8 cellular contexts compared by ENCODE assay signal in the genomic region with DNA sequence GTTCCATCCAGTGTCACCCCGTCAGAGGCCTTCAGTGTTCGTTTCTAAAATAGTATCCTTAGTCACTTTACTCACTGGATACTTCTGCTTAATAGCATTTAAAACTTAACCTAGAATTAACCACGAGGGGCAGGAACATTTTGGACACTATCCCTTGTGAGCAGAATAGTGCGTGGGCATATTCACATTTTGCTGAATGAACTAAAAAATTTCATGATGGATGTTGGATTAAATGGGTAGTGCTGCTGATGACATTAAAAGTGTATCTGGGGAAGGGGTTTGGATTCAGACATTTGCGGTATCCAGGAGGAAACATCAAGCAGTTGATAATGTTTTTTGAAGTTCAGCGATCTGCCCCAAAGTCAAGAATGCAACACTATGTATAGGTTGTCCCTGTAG. TPM values are rescaled to one million over a fixed set of nuclear protein-coding genes. Genes with fewer than 3 reads are reported as not detected.
DNase-seq lines count a peak whose midpoint lies in the region; ATAC-seq and TF ChIP-seq lines count a peak whose summit lies in the region.

No MANE protein-coding gene starts in this region.

- H3K4me3 Mint-ChIP-seq in activated T-cell treated with anti-CD3 and anti-CD28 coated beads, Interleukin-2, amount 50 U/mL, for 72 hours: peak overlapping the region; percentile 94 to 97
- H3K4me3 Mint-ChIP-seq in type B pancreatic cell: peak overlapping the region; percentile 98

- no peak for TF ChIP-seq CTCF in adrenal gland (IDR thresholded peaks at IDR 0.05)
- no peak for TF ChIP-seq CTCF in right lobe of liver (IDR thresholded peaks at IDR 0.05)
- TF ChIP-seq CTCF in type B pancreatic cell (conservative IDR thresholded peaks at IDR 0.05): no peak

- WGBS in adrenal gland, 4 donors: 17 to 24% (median 22%) methylated on average over 6 of the region's 6 CpGs
- WGBS in right lobe of liver (ENCODE audit: insufficient coverage, low coverage, low lambda C conversion rate, missing lambda C conversion rate): 29% methylated on average over 6 of the region's 6 CpGs

- intact Hi-C loops in adrenal gland (cut with DNase I): loop anchor here (5.0 to 10.0 kb wide), 2 partner anchors 50 to 52 kb away; partner anchors contain the start of gene CAPRIN1 (in 2 of the 2)
- intact Hi-C loops in right lobe of liver (cut with DNase I): loop anchor here in 1 of 2 donors (10.0 kb wide), 1 partner anchor 110 kb away; no protein-coding TSS in a partner anchor
- intact Hi-C loops in posterior cingulate gyrus (cut with DNase I): loop anchor here (1.0 to 5.0 kb wide), 3 partner anchors 53 to 253 kb away; partner anchors contain the start of genes ABTB2 and CAPRIN1

- DNase-seq in activated T-cell treated with anti-CD3 and anti-CD28 coated beads, Interleukin-2, amount 50 U/mL, for 72 hours: no peak
- DNase-seq in activated T-cell treated with anti-CD3 and anti-CD28 coated beads for 4 hours (no peak), adrenal gland (no peak), right lobe of liver (no peak), type B pancreatic cell (ENCODE audit: extremely low spot score, unreplicated experiment) (no peak), posterior cingulate gyrus (no peak)

- H3K4me3 ChIP-seq in adrenal gland (peak overlapping the region in 2 of 4 donors; percentile 86 to 88), right lobe of liver (peak overlapping the region; percentile 86 to 94 (median 88))

- peak overlapping the region; percentile 37 to 98 (median 91) for H3K27ac ChIP-seq in adrenal gland
- H3K27ac ChIP-seq in right lobe of liver: peak overlapping the region; percentile 88 to 90 (median 90)

- no peaks in the 10 kb centered on the region for H3K9me3 Mint-ChIP-seq in activated T-cell treated with anti-CD3 and anti-CD28 coated beads, Interleukin-2, amount 50 U/mL, for 72 hours
- no peaks in the 10 kb centered on the region for H3K9me3 Mint-ChIP-seq in type B pancreatic cell

- H3K36me3 Mint-ChIP-seq in activated T-cell treated with anti-CD3 and anti-CD28 coated beads, Interleukin-2, amount 50 U/mL, for 72 hours (ENCODE audit: insufficient read depth in 2 of 2): peaks cover 10 to 21% of the 10 kb centered on the region in 2 donors
- H3K36me3 Mint-ChIP-seq in type B pancreatic cell: peaks cover 11% of the 10 kb centered on the region

- peaks cover 49% of the 10 kb centered on the region for H3K4me1 Mint-ChIP-seq in activated T-cell treated with anti-CD3 and anti-CD28 coated beads, Interleukin-2, amount 50 U/mL, for 72 hours (ENCODE audit: low read depth)
- H3K4me1 Mint-ChIP-seq in type B pancreatic cell (ENCODE audit: unreplicated experiment): peaks cover 24% of the 10 kb centered on the region

- no peaks in the 10 kb centered on the region for H3K27me3 Mint-ChIP-seq in activated T-cell treated with anti-CD3 and anti-CD28 coated beads, Interleukin-2, amount 50 U/mL, for 72 hours (ENCODE audit: low read depth)
- H3K27me3 Mint-ChIP-seq in type B pancreatic cell: peaks cover 4% of the 10 kb centered on the region

- H3K27me3 ChIP-seq in adrenal gland (no peaks in the 10 kb centered on the region), right lobe of liver (no peaks in the 10 kb centered on the region)

- peaks cover 10 to 20% of the 10 kb centered on the region in 2 donors for H3K4me1 ChIP-seq in adrenal gland (replicated peaks in 1 of 2)
- peaks cover 0 to 20% (median 2%) of the 10 kb centered on the region in 4 donors for H3K4me1 ChIP-seq in right lobe of liver

- peaks cover 0 to 25% of the 10 kb centered on the region in 2 donors for H3K36me3 ChIP-seq in adrenal gland (replicated peaks in 1 of 2)
- H3K36me3 ChIP-seq in right lobe of liver: peaks cover 0 to 34% (median 6%) of the 10 kb centered on the region in 4 donors

- H3K9me3 ChIP-seq in adrenal gland (replicated peaks in 1 of 3): no peaks in the 10 kb centered on the region
- H3K9me3 ChIP-seq in right lobe of liver: no peaks in the 10 kb centered on the region

- H3K27ac Mint-ChIP-seq in activated T-cell treated with anti-CD3 and anti-CD28 coated beads, Interleukin-2, amount 50 U/mL, for 72 hours: peak overlapping the region; percentile 96
- H3K27ac Mint-ChIP-seq in type B pancreatic cell: peak overlapping the region; percentile 99

- no peak for TF ChIP-seq POLR2A in adrenal gland (IDR thresholded peaks at IDR 0.05)
- TF ChIP-seq POLR2A in right lobe of liver (IDR thresholded peaks at IDR 0.05): no peak

- no peak for ATAC-seq in activated T-cell treated with anti-CD3 and anti-CD28 coated beads, Interleukin-2, amount 50 U/mL, for 72 hours (replicated peaks in 1 of 2)
- ATAC-seq in right lobe of liver: no peak
- ATAC-seq in GM19023 (IDR thresholded peaks at IDR 0.05; ENCODE audit: unreplicated experiment): no peak
- no peak for ATAC-seq in GM19324 (IDR thresholded peaks at IDR 0.05; ENCODE audit: low FRiP score, unreplicated experiment)

RNA-seq across cellular contexts. Expression of gene NAT10, which starts 0.8 kb away (rescaled TPM):
- 10 to 100 TPM; 64.4 to 77.0 TPM for total RNA-seq in activated T-cell treated with anti-CD3 and anti-CD28 coated beads, Interleukin-2, amount 50 U/mL, for 72 hours
- total RNA-seq in adrenal gland (10 to 100 TPM; 16.8 to 53.7 (median 33.8) TPM), right lobe of liver (10 to 100 TPM; 11.9 to 22.9 (median 19.1) TPM), type B pancreatic cell (ENCODE audit: low replicate concordance) (46.9 and 63.5 TPM in 2 replicates)
- 10 to 100 TPM; 48.9 to 65.2 (median 49.9) TPM for polyA plus RNA-seq in adrenal gland

RNA-seq across cellular contexts. Expression of gene CAPRIN1, which starts 53.1 kb away (rescaled TPM):
- total RNA-seq in activated T-cell treated with anti-CD3 and anti-CD28 coated beads, Interleukin-2, amount 50 U/mL, for 72 hours: 100 to 1,000 TPM; 170 to 190 TPM
- total RNA-seq in adrenal gland (100 to 1,000 TPM; 101 to 174 (median 155) TPM), right lobe of liver (10 to 100 TPM; 60.0 to 87.6 (median 71.2) TPM), type B pancreatic cell (ENCODE audit: low replicate concordance) (218 and 277 TPM in 2 replicates)
- polyA plus RNA-seq in adrenal gland: 100 to 1,000 TPM in 1 of 3 donors, 10 to 100 TPM in 2; 42.4 to 202 (median 51.4) TPM
